ENCODE assay signal across 22 cellular contexts in genomic region chrX:140949231-140949630, GRCh38. TPM values are rescaled to one million over a fixed set of nuclear protein-coding genes. Genes with fewer than 3 reads are reported as not detected.
"Had no signal": no experiment of that assay in that cellular context is flagged by ENCODE, and none has a peak within 500 bp of the region (broad histone marks: within the 10 kb centered on the region; RNA-seq: fewer than 3 reads in every experiment).

No MANE protein-coding gene starts in this region.

- H3K4me3 Mint-ChIP-seq: activated T-helper 1 cell treated with anti-CD3 and anti-CD28 coated beads, Interleukin-12 subunit alpha, Interleukin-12 subunit beta, Interleukin-2, Interleukin-4 antibody, amounts not matched to agents 30 ng/mL and 10 ng/mL and 1 ng/mL, durations not matched to agents 14 hours and 24 hours and 36 hours; mesothelial cell of epicardium; nephron progenitor cell; stimulated activated naive B cell treated with anti-CD40 and anti-IgM and Interleukin-4, amounts not matched to agents 10 μg/mL and 1 μg/mL and 100 μg/mL, for 72 hours had no signal

- ATAC-seq: activated naive CD4-positive, alpha-beta T cell treated with anti-CD3 and anti-CD28 coated beads, Interleukin-2, amount 50 U/mL, for 72 hours; left colon; stimulated activated naive B cell treated with anti-CD40 and anti-IgM and Interleukin-4, amounts not matched to agents 10 μg/mL and 1 μg/mL and 100 μg/mL, for 72 hours had no signal

- DNase-seq: activated CD4-positive, alpha-beta T cell treated with anti-CD3 and anti-CD28 coated beads, Interleukin-2, amount 50 U/mL, for 4 hours; activated gamma-delta T cell treated with Interleukin-2 at 50 U/mL for 16 hours; activated T-cell treated with anti-CD3 and anti-CD28 coated beads for 4 hours; adrenal gland; dermis blood vessel endothelial cell; erythroblast; left colon; nephron progenitor cell; nucleus accumbens; sigmoid colon; stimulated activated naive B cell treated with anti-CD40 and anti-IgM and Interleukin-4, amounts not matched to agents 10 μg/mL and 1 μg/mL and 100 μg/mL, for 72 hours; SW 1271; T-helper 2 cell; tibial artery; WERI-Rb-1 had no signal

- H3K36me3 ChIP-seq: adrenal gland, sigmoid colon, tibial artery, WERI-Rb-1 had no signal

- H3K27ac ChIP-seq: adrenal gland, sigmoid colon, tibial artery, WERI-Rb-1 had no signal

- H3K27me3 ChIP-seq: adrenal gland, sigmoid colon, tibial artery had no signal

- H3K4me1 ChIP-seq: adrenal gland, sigmoid colon, tibial artery had no signal

- H3K27ac Mint-ChIP-seq: activated naive CD4-positive, alpha-beta T cell treated with anti-CD3 and anti-CD28 coated beads, Interleukin-2, amount 50 U/mL, for 72 hours; activated T-helper 1 cell treated with anti-CD3 and anti-CD28 coated beads, Interleukin-12 subunit alpha, Interleukin-12 subunit beta, Interleukin-2, Interleukin-4 antibody, amounts not matched to agents 30 ng/mL and 10 ng/mL and 1 ng/mL, durations not matched to agents 14 hours and 24 hours and 36 hours; mesothelial cell of epicardium; nephron progenitor cell; stimulated activated naive B cell treated with anti-CD40 and anti-IgM and Interleukin-4, amounts not matched to agents 10 μg/mL and 1 μg/mL and 100 μg/mL, for 72 hours had no signal

- H3K4me1 Mint-ChIP-seq: nephron progenitor cell; stimulated activated naive B cell treated with anti-CD40 and anti-IgM and Interleukin-4, amounts not matched to agents 10 μg/mL and 1 μg/mL and 100 μg/mL, for 72 hours had no signal

- H3K36me3 Mint-ChIP-seq: activated naive CD4-positive, alpha-beta T cell treated with anti-CD3 and anti-CD28 coated beads, Interleukin-2, amount 50 U/mL, for 72 hours; mesothelial cell of epicardium; stimulated activated naive B cell treated with anti-CD40 and anti-IgM and Interleukin-4, amounts not matched to agents 10 μg/mL and 1 μg/mL and 100 μg/mL, for 72 hours had no signal

- H3K4me3 ChIP-seq: adrenal gland, lung, sigmoid colon, tibial artery had no signal

- H3K9me3 ChIP-seq: adrenal gland, sigmoid colon, tibial artery had no signal

- H3K9me3 Mint-ChIP-seq: activated naive CD4-positive, alpha-beta T cell treated with anti-CD3 and anti-CD28 coated beads, Interleukin-2, amount 50 U/mL, for 72 hours; activated T-helper 1 cell treated with anti-CD3 and anti-CD28 coated beads, Interleukin-12 subunit alpha, Interleukin-12 subunit beta, Interleukin-2, Interleukin-4 antibody, amounts not matched to agents 30 ng/mL and 10 ng/mL and 1 ng/mL, durations not matched to agents 14 hours and 24 hours and 36 hours; stimulated activated naive B cell treated with anti-CD40 and anti-IgM and Interleukin-4, amounts not matched to agents 10 μg/mL and 1 μg/mL and 100 μg/mL, for 72 hours had no signal

RNA-seq across cellular contexts. Expression of gene SPANXB1, which starts 53.2 kb away (rescaled TPM):
- total RNA-seq: activated naive CD4-positive, alpha-beta T cell treated with anti-CD3 and anti-CD28 coated beads, Interleukin-2, amount 50 U/mL, for 72 hours; activated T-helper 1 cell treated with anti-CD3 and anti-CD28 coated beads, Interleukin-12 subunit alpha, Interleukin-12 subunit beta, Interleukin-2, Interleukin-4 antibody, amounts not matched to agents 30 ng/mL and 10 ng/mL and 1 ng/mL, durations not matched to agents 14 hours and 24 hours and 36 hours; adrenal gland; cardiac septum; dermis blood vessel endothelial cell; left colon; lung; sigmoid colon; subcutaneous adipose tissue; urinary bladder had no signal
